Comparison of ENCODE assay signal across 8 cellular contexts in the genomic region with DNA sequence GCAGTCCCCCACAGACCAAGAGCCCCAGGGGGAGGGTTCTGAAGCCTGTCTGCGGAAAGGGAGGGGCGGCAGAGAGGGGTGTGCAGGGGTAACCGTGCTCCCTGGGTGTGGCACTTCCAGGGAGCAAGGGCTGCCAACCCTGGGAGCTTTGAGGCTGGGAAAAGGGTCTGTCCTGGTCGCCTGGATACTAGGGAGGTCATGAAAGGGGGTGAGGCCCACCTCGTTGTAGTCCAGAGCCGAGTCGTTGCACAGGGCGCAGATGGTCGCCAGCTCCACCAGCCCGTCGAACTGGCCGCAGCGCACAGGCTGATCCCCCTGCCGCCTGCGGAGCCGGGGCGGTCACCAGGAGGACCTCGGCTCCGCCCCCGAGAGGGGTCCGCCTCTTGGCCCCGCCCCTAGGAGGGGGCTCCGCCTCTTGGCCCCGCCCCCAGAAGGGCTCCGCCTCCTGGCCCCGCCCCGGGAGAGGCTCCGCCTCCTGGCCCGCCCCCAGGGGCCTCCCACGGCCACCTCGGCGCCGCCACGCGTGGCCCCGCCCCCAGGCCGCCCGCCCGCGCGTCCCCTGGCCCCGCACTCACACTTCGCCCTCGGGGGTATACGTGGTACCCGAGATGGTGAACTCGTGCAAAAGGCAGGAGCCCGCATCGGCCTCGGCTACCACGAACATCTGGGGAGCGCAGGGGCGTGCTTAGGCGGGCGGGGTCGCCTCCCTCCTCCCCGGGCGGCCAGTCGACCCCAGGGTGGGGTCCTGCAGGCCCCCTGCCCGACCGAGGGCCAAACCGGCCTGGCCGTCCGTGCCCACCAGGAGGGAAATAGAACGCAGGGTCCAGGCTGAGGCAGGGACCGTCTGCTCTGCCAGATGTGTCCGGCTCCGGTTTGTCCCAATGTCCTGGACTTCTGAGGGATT. TPM values are rescaled to one million over a fixed set of nuclear protein-coding genes. Genes with fewer than 3 reads are reported as not detected.
DNase-seq lines count a peak whose midpoint lies in the region; ATAC-seq and TF ChIP-seq lines count a peak whose summit lies in the region.

No MANE protein-coding gene starts in this region.

- DNase-seq in Ammon's horn (ENCODE audit: low spot score) (peak; percentile 11), IMR-90 (peak; percentile 26), left cardiac atrium (peak; percentile 76), sciatic nerve (ENCODE audit: low spot score) (peak; percentile 88), NCI-H510A (lab: John Stamatoyannopoulos, UW) (no peak), SW480 (ENCODE audit: low spot score) (no peak)
- peak in 1 of 2 donors; percentile 59 for DNase-seq in activated naive CD4-positive, alpha-beta T cell treated with anti-CD3 and anti-CD28 coated beads, Interleukin-2, amount 50 U/mL, for 72 hours (ENCODE audit: low spot score in 2 of 2)

- no peak overlapping the region for H3K23ac ChIP-seq in IMR-90 (ENCODE audit: low read depth, low read length)

- ATAC-seq in IMR-90 (ENCODE audit: low read depth) = peak; percentile 100
- ATAC-seq in activated naive CD4-positive, alpha-beta T cell treated with anti-CD3 and anti-CD28 coated beads, Interleukin-2, amount 50 U/mL, for 72 hours = peak; percentile 40 to 69
- peak; percentile 95 to 96 for ATAC-seq in left cardiac atrium
- peak; percentile 98 for ATAC-seq in sciatic nerve
- ATAC-seq in GM18498 (IDR thresholded peaks at IDR 0.05; ENCODE audit: unreplicated experiment) = no peak

- H4K91ac ChIP-seq in IMR-90 (ENCODE audit: insufficient read depth, low read depth, low read length) = peak overlapping the region; percentile 72; the same call in 1 of the 2 replicates

- H3K9me3 ChIP-seq in IMR-90 (ENCODE audit: control insufficient read depth, insufficient read depth, low read length) = no peaks in the 10 kb centered on the region

- H3K18ac ChIP-seq in IMR-90 (ENCODE audit: low read depth, low read length) = no peak overlapping the region

- 24% methylated on average over 14 of the region's 68 CpGs; no CpG with 5 or more reads in 1 of the 2 experiments for WGBS in IMR-90 (ENCODE audit: extremely low coverage in 2 of 2, insufficient read length in 1 of 2), 2 experiments

- no peak overlapping the region; the same call in 1 of the 2 replicates for H3K14ac ChIP-seq in IMR-90 (replicated peaks; ENCODE audit: low read depth, low read length)

- POLR2A ChIA-PET in IMR-90 (lab: Charles Lee; ENCODE audit: unreplicated experiment) = no interaction called here

- no peak for TF ChIP-seq CTCF in IMR-90 (conservative IDR thresholded peaks at IDR 0.05; ENCODE audit: low read depth, low read length)

- intact Hi-C loops in IMR-90 (cut with micrococcal nuclease) (no loop called here), left cardiac atrium (cut with DNase I) (no loop called here), sciatic nerve (cut with DNase I) (no loop called here)

- BruUV-seq in IMR-90 (replicated peaks; lab: Mats Ljungman, UMichigan) = no TSS peak

- peak overlapping the region; percentile 92 for H2AFZ ChIP-seq in IMR-90 (replicated peaks; ENCODE audit: low read length, poor library complexity)

- no peak overlapping the region for H3K27ac Mint-ChIP-seq in activated naive CD4-positive, alpha-beta T cell treated with anti-CD3 and anti-CD28 coated beads, Interleukin-2, amount 50 U/mL, for 72 hours

- H2BK20ac ChIP-seq in IMR-90 (ENCODE audit: low read depth, low read length) = no peak overlapping the region

- dilution Hi-C loops in IMR-90 (cut with HindIII; ENCODE audit: low sequenced_read_pairs, unreplicated experiment) = no loop called here

- H2AK5ac ChIP-seq in IMR-90 (ENCODE audit: low read depth, low read length) = peak overlapping the region; percentile 78

- in situ Hi-C loops in IMR-90 (cut with MboI; ENCODE audit: low sequenced_read_pairs) = no loop called here

- H2AK9ac ChIP-seq in IMR-90 (replicated peaks; ENCODE audit: low read depth, low read length, poor library complexity) = peak overlapping the region; percentile 66

- TF ChIP-seq RAD21 in IMR-90 (IDR thresholded peaks at IDR 0.05; ENCODE audit: low read length) = no peak

- H4K8ac ChIP-seq in IMR-90 (ENCODE audit: low read depth in 2 of 2, low read length in 2 of 2) = peak overlapping the region; percentile 78 to 90; a peak in 3 of 4 replicates

- 0 out of 3 replicates have a peak overlapping the region, but pooled peaks have one; percentile 33 for H2BK15ac ChIP-seq in IMR-90 (ENCODE audit: low read depth, low read length)

- no peaks in the 10 kb centered on the region for H3K36me3 ChIP-seq in IMR-90 (ENCODE audit: control insufficient read depth, insufficient read depth, low read length)

- no peak overlapping the region; the same call in 1 of the 2 replicates for H4K5ac ChIP-seq in IMR-90 (ENCODE audit: low read depth, low read length)

- CTCF ChIA-PET in IMR-90 (lab: Yijun Ruan, JAX) = no interaction called here

- H4K20me1 ChIP-seq in IMR-90 (ENCODE audit: insufficient read depth, low read length) = no peaks in the 10 kb centered on the region

- H3K27ac ChIP-seq in IMR-90 (ENCODE audit: insufficient read depth, low read length) = no peak overlapping the region; the same call in 1 of the 2 replicates

- no peak for TF ChIP-seq POLR2A in IMR-90 (IDR thresholded peaks at IDR 0.05; ENCODE audit: low read depth, low read length)

- no peaks in the 10 kb centered on the region for H3K9me1 ChIP-seq in IMR-90 (ENCODE audit: insufficient read depth, low read length)

- H3K9me3 Mint-ChIP-seq in activated naive CD4-positive, alpha-beta T cell treated with anti-CD3 and anti-CD28 coated beads, Interleukin-2, amount 50 U/mL, for 72 hours = no peaks in the 10 kb centered on the region

- H2BK120ac ChIP-seq in IMR-90 (ENCODE audit: low read depth, low read length) = peak overlapping the region; percentile 27; the same call in 1 of the 2 replicates

- H2BK5ac ChIP-seq in IMR-90 (ENCODE audit: low read depth, low read length, poor library complexity, severe bottlenecking) = no peak overlapping the region

- peak overlapping the region; percentile 46; the same call in 1 of the 2 replicates for H3K9ac ChIP-seq in IMR-90 (ENCODE audit: low read depth, low read length)

- no peaks in the 10 kb centered on the region for H3K4me1 ChIP-seq in IMR-90 (ENCODE audit: control insufficient read depth, insufficient read depth, low read length)

- peak overlapping the region; percentile 47; the same call in 1 of the 2 replicates for H3K4me2 ChIP-seq in IMR-90 (ENCODE audit: low read depth, low read length)

- no peaks in the 10 kb centered on the region; the same call in 1 of the 2 replicates for H3K27me3 ChIP-seq in IMR-90 (ENCODE audit: control insufficient read depth, insufficient read depth, low read length)

- peaks cover 12 to 14% of the 10 kb centered on the region in 2 donors for H3K36me3 Mint-ChIP-seq in activated naive CD4-positive, alpha-beta T cell treated with anti-CD3 and anti-CD28 coated beads, Interleukin-2, amount 50 U/mL, for 72 hours

- peak overlapping the region; percentile 51 for H3K4me3 ChIP-seq in IMR-90 (ENCODE audit: insufficient read depth, low read depth, low read length)

- H3K79me1 ChIP-seq in IMR-90 (ENCODE audit: low read depth in 1 of 2, low read length in 2 of 2) = no peaks in the 10 kb centered on the region

- peak overlapping the region; percentile 67 for H3K4ac ChIP-seq in IMR-90 (ENCODE audit: low read depth, low read length)

- H3K56ac ChIP-seq in IMR-90 (ENCODE audit: extremely low read depth, insufficient read depth, low read length) = no peak overlapping the region

TF ChIP-seq in IMR-90, 13 proteins besides CTCF, POLR2A, EP300 and RAD21:
- TF ChIP-seq NFE2L2 (IDR thresholded peaks at IDR 0.05; ENCODE audit: low read depth, low read length) (no peak), CEBPB (IDR thresholded peaks at IDR 0.05; ENCODE audit: low read depth, low read length) (no peak), MAFK (IDR thresholded peaks at IDR 0.05; ENCODE audit: low read depth, low read length) (no peak), MAZ (IDR thresholded peaks at IDR 0.05; ENCODE audit: borderline replicate concordance, low read depth, low read length) (no peak), RCOR1 (IDR thresholded peaks at IDR 0.05; ENCODE audit: insufficient replicate concordance, low read length) (no peak)
- TF ChIP-seq, protein P1, sequence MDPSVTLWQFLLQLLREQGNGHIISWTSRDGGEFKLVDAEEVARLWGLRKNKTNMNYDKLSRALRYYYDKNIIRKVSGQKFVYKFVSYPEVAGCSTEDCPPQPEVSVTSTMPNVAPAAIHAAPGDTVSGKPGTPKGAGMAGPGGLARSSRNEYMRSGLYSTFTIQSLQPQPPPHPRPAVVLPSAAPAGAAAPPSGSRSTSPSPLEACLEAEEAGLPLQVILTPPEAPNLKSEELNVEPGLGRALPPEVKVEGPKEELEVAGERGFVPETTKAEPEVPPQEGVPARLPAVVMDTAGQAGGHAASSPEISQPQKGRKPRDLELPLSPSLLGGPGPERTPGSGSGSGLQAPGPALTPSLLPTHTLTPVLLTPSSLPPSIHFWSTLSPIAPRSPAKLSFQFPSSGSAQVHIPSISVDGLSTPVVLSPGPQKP (IDR thresholded peaks at IDR 0.05; ENCODE audit: borderline replicate concordance, low read depth, low read length) = no peak
TF ChIP-seq in IMR-90: peak in this region for 0.

RNA-seq across cellular contexts. Expression of gene ATP2A3, which starts 19.5 kb away (rescaled TPM):
- 0.18 and 0.28 TPM in 2 replicates for total RNA-seq in IMR-90 (2012; rRNA removed)
- polyA plus RNA-seq in IMR-90 (2012; rRNA removed) = 0.63 and 0.76 TPM in 2 replicates
- 0.56 and 1.3 TPM in 2 replicates for polyA plus RNA-seq in IMR-90 (2012; cell fraction: cytosol; rRNA removed)
- 2.3 and 3.6 TPM in 2 replicates for polyA plus RNA-seq in IMR-90 (2012; cell fraction: nucleus; rRNA removed; ENCODE audit: low replicate concordance)
- total RNA-seq in activated naive CD4-positive, alpha-beta T cell treated with anti-CD3 and anti-CD28 coated beads, Interleukin-2, amount 50 U/mL, for 72 hours = 100 to 1,000 TPM in 1 of 2 donors, 10 to 100 TPM in 1; 83.0 to 110 TPM
- 10 to 100 TPM in 1 of 2 donors, 1 to 10 TPM in 1; 8.6 to 12.0 TPM for total RNA-seq in left cardiac atrium
- 13.8 TPM for total RNA-seq in sciatic nerve

RNA-seq across cellular contexts. Expression of gene P2RX1, which starts 28.5 kb away (rescaled TPM):
- total RNA-seq in IMR-90 (2012; rRNA removed) (not detected in 2 replicates), left cardiac atrium (1 to 10 TPM in 1 of 2 donors, under 1 TPM in 1; 0.62 to 3.5 TPM), sciatic nerve (7.3 TPM)
- polyA plus RNA-seq in IMR-90 (2012; rRNA removed) = not detected in 2 replicates
- polyA plus RNA-seq in IMR-90 (2012; cell fraction: cytosol; rRNA removed) = not detected in 2 replicates
- polyA plus RNA-seq in IMR-90 (2012; cell fraction: nucleus; rRNA removed; ENCODE audit: low replicate concordance) = 0.09 and 0.10 TPM in 2 replicates
- 1 to 10 TPM in 1 of 2 donors, under 1 TPM in 1; 0.14 to 1.5 TPM for total RNA-seq in activated naive CD4-positive, alpha-beta T cell treated with anti-CD3 and anti-CD28 coated beads, Interleukin-2, amount 50 U/mL, for 72 hours

RNA-seq across cellular contexts. Expression of gene CAMKK1, which starts 51.9 kb away (rescaled TPM):
- 4.1 and 4.2 TPM in 2 replicates for total RNA-seq in IMR-90 (2012; rRNA removed)
- 7.7 and 8.2 TPM in 2 replicates for polyA plus RNA-seq in IMR-90 (2012; rRNA removed)
- 4.6 and 6.1 TPM in 2 replicates for polyA plus RNA-seq in IMR-90 (2012; cell fraction: cytosol; rRNA removed)
- polyA plus RNA-seq in IMR-90 (2012; cell fraction: nucleus; rRNA removed; ENCODE audit: low replicate concordance) = 18.8 and 32.0 TPM in 2 replicates
- 1 to 10 TPM; 3.8 to 6.9 TPM for total RNA-seq in activated naive CD4-positive, alpha-beta T cell treated with anti-CD3 and anti-CD28 coated beads, Interleukin-2, amount 50 U/mL, for 72 hours
- total RNA-seq in left cardiac atrium = 1 to 10 TPM; 4.1 to 5.1 TPM
- total RNA-seq in sciatic nerve = 7.7 TPM

Comparison
In these comparisons a context has a peak if more than half of its experiments do, and no peak if none do; other contexts are left out.
1. DNase-seq: peak in Ammon's horn (single experiment), IMR-90 (single experiment), left cardiac atrium (single experiment) and sciatic nerve (single experiment); none in NCI-H510A (single experiment) and SW480 (single experiment).